8 cellular contexts compared by ENCODE assay signal in the genomic region with DNA sequence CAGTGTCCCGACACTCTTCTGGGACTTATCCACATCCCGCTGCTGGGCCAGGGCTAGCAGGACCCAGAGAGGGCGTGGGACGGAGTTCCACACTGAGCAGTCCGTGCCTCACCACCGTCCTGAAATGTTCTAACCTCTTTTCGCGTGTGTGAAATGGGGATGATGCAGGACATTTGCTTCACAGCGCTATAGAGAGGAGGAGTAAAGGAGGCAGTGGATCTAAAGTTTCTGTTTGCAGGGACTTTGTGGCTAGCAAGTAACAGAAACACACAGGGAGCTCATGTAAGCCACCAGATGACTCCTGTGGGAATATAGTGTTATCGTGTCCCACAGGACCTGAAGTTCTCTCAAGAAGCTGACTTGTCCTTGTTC. TPM values are rescaled to one million over a fixed set of nuclear protein-coding genes. Genes with fewer than 3 reads are reported as not detected.
A peak's percentile ranks its signal among the peaks of the same experiment; 100 is the strongest.
DNase-seq lines count a peak whose midpoint lies in the region; ATAC-seq and TF ChIP-seq lines count a peak whose summit lies in the region.

No MANE protein-coding gene starts in this region.

- peak; percentile 9 for ATAC-seq in GM18502 (IDR thresholded peaks at IDR 0.05; ENCODE audit: poor library complexity, unreplicated experiment)
- no peak for ATAC-seq in HG03571 (IDR thresholded peaks at IDR 0.05; ENCODE audit: unreplicated experiment)

- peak overlapping the region; percentile 94 for H3K4me2 ChIP-seq in OCI-LY7 (ENCODE audit: low read length)

- H3K9me3 ChIP-seq in OCI-LY7 (ENCODE audit: low read length) (no peaks in the 10 kb centered on the region), mucosa of rectum (ENCODE audit: control insufficient read depth in 2 of 2, low read length in 2 of 2) (no peaks in the 10 kb centered on the region)
- no peaks in the 10 kb centered on the region for H3K9me3 ChIP-seq in effector memory CD4-positive, alpha-beta T cell (ENCODE audit: control insufficient read depth, low read length)

- TF ChIP-seq CTCF in OCI-LY7 (conservative IDR thresholded peaks at IDR 0.05; ENCODE audit: low read length) = no peak

- peak overlapping the region; percentile 85 for H3K4me3 ChIP-seq in OCI-LY7 (ENCODE audit: low read depth, low read length, poor library complexity, severe bottlenecking)
- H3K4me3 ChIP-seq in effector memory CD4-positive, alpha-beta T cell (ENCODE audit: insufficient read depth, low read depth, low read length, poor library complexity, severe bottlenecking) = peak overlapping the region; percentile 79
- peak overlapping the region; percentile 91 to 97 for H3K4me3 ChIP-seq in mucosa of rectum (ENCODE audit: low read length in 2 of 2)

- peaks cover 12% of the 10 kb centered on the region for H3K4me1 ChIP-seq in OCI-LY7 (ENCODE audit: insufficient read depth, low read length, poor library complexity, severe bottlenecking)
- peaks cover 9% of the 10 kb centered on the region for H3K4me1 ChIP-seq in effector memory CD4-positive, alpha-beta T cell (ENCODE audit: control insufficient read depth, insufficient read depth, low read length, poor library complexity, severe bottlenecking)
- H3K4me1 ChIP-seq in mucosa of rectum (ENCODE audit: control insufficient read depth in 2 of 2, insufficient read depth in 2 of 2, low read length in 2 of 2) = peaks cover 7 to 12% of the 10 kb centered on the region in 2 donors

- peaks cover 17% of the 10 kb centered on the region for H3K36me3 ChIP-seq in OCI-LY7 (ENCODE audit: insufficient read depth, low read length)
- peaks cover 8% of the 10 kb centered on the region for H3K36me3 ChIP-seq in effector memory CD4-positive, alpha-beta T cell (ENCODE audit: control insufficient read depth, insufficient read depth, low read length)
- H3K36me3 ChIP-seq in mucosa of rectum (ENCODE audit: control insufficient read depth in 2 of 2, insufficient read depth in 2 of 2, low read length in 2 of 2) = peaks cover 7 to 13% of the 10 kb centered on the region in 2 donors

- CTCF ChIA-PET in OCI-LY7 (lab: Charles Lee; ENCODE audit: unreplicated experiment) = no interaction called here

- no peaks in the 10 kb centered on the region for H3K27me3 ChIP-seq in effector memory CD4-positive, alpha-beta T cell (replicated peaks; ENCODE audit: control insufficient read depth, insufficient read depth, low read length, poor library complexity, severe bottlenecking)
- no peaks in the 10 kb centered on the region for H3K27me3 ChIP-seq in mucosa of rectum (ENCODE audit: control insufficient read depth in 2 of 2, insufficient read depth in 2 of 2, low read length in 2 of 2)

- H3K9me2 ChIP-seq in OCI-LY7 (ENCODE audit: insufficient read depth, low read length) = no peaks in the 10 kb centered on the region

- H3K27ac ChIP-seq in OCI-LY7 (ENCODE audit: low read depth, low read length, poor library complexity, severe bottlenecking) = peak overlapping the region; percentile 56
- H3K27ac ChIP-seq in effector memory CD4-positive, alpha-beta T cell (ENCODE audit: insufficient read depth, low read length, poor library complexity, severe bottlenecking) = peak overlapping the region; percentile 68
- peak overlapping the region in 1 of 2 donors; percentile 78 for H3K27ac ChIP-seq in mucosa of rectum (ENCODE audit: low read depth in 2 of 2, low read length in 2 of 2)

- peaks cover 23% of the 10 kb centered on the region for H3K79me2 ChIP-seq in OCI-LY7 (ENCODE audit: insufficient read depth, low read depth, low read length)

- intact Hi-C loops in OCI-LY7 (cut with micrococcal nuclease; ENCODE audit: unreplicated experiment) = loop anchor here (10.0 kb wide), 1 partner anchor 555 kb away; the partner anchor contains the start of gene NOP56

- POLR2A ChIA-PET in OCI-LY7 (lab: Charles Lee) = interaction anchor here (0.6 to 1.1 kb wide), 2 partner anchors 9 to 11 kb away, joined by 3 read pairs; no protein-coding TSS in a partner anchor

- peak overlapping the region; percentile 84; the same call in 1 of the 2 replicates for H2AFZ ChIP-seq in OCI-LY7 (ENCODE audit: low read length)

- H3K9ac ChIP-seq in mucosa of rectum (ENCODE audit: low read depth in 1 of 2, low read length in 2 of 2) = peak overlapping the region; percentile 75 to 83

- no peaks in the 10 kb centered on the region for H4K20me1 ChIP-seq in OCI-LY7 (ENCODE audit: insufficient read depth, low read length)

- BruUV-seq in OCI-LY7 (replicated peaks; lab: Mats Ljungman, UMichigan) = no TSS peak

- DNase-seq in OCI-LY7 (ENCODE audit: low spot score) = peak; percentile 16
- no peak for DNase-seq in effector memory CD4-positive, alpha-beta T cell
- DNase-seq in NCI-H345 treated with DMSO at 0.1 percent for 48 hours (lab: John Stamatoyannopoulos, UW; ENCODE audit: unreplicated experiment) = no peak
- no peak for DNase-seq in NCI-H1048 (lab: John Stamatoyannopoulos, UW)
- DNase-seq in activated gamma-delta T cell treated with Interleukin-2 at 50 U/mL for 16 hours = no peak

RNA-seq across cellular contexts. Expression of gene ITPA, which starts 0.6 kb away (rescaled TPM):
- total RNA-seq in OCI-LY7 (2014; rRNA removed; shearing (Covaris generic)) = 58.0 and 66.4 TPM in 2 replicates
- total RNA-seq in OCI-LY7 (2022) = 54.4 and 62.4 TPM in 2 replicates

RNA-seq across cellular contexts. Expression of gene DDRGK1, which starts 5.5 kb away (rescaled TPM):
- total RNA-seq in OCI-LY7 (2014; rRNA removed; shearing (Covaris generic)) = 35.5 and 37.7 TPM in 2 replicates
- 52.0 and 55.0 TPM in 2 replicates for total RNA-seq in OCI-LY7 (2022)

RNA-seq across cellular contexts. Expression of gene SLC4A11, which starts 29.1 kb away (rescaled TPM):
- 4.2 and 4.4 TPM in 2 replicates for total RNA-seq in OCI-LY7 (2014; rRNA removed; shearing (Covaris generic))
- 26.9 and 27.5 TPM in 2 replicates for total RNA-seq in OCI-LY7 (2022)

RNA-seq across cellular contexts. Expression of gene LZTS3, which starts 36.6 kb away (rescaled TPM):
- total RNA-seq in OCI-LY7 (2014; rRNA removed; shearing (Covaris generic)) = 4.5 and 4.7 TPM in 2 replicates
- 4.2 and 5.0 TPM in 2 replicates for total RNA-seq in OCI-LY7 (2022)

RNA-seq across cellular contexts. Expression of gene FASTKD5, which starts 50.3 kb away (rescaled TPM):
- 15.7 and 18.1 TPM in 2 replicates for total RNA-seq in OCI-LY7 (2014; rRNA removed; shearing (Covaris generic))
- 15.7 and 15.8 TPM in 2 replicates for total RNA-seq in OCI-LY7 (2022)
